14 cellular contexts compared by ENCODE assay signal in genomic region chr16:50263060-50263909, GRCh38. TPM values are rescaled to one million over a fixed set of nuclear protein-coding genes. Genes with fewer than 3 reads are reported as not detected.
DNase-seq lines count a peak whose midpoint lies in the region; ATAC-seq and TF ChIP-seq lines count a peak whose summit lies in the region.
"Had no signal": no experiment of that assay in that cellular context is flagged by ENCODE, and none has a peak within 500 bp of the region (broad histone marks: within the 10 kb centered on the region; RNA-seq: fewer than 3 reads in every experiment).

No MANE protein-coding gene starts in this region.

- no peaks in the 10 kb centered on the region for H3K27me3 Mint-ChIP-seq in stimulated activated naive CD8-positive, alpha-beta T cell treated with anti-CD3 and anti-CD28 coated beads, Interleukin-15, Interleukin-2, amounts not matched to agents 100 ng/mL and 50 ng/mL, for 24 hours
- no peaks in the 10 kb centered on the region for H3K27me3 Mint-ChIP-seq in activated CD4-positive, alpha-beta memory T cell treated with anti-CD3 and anti-CD28 coated beads for 36 hours

- H3K4me1 Mint-ChIP-seq in stimulated activated naive CD8-positive, alpha-beta T cell treated with anti-CD3 and anti-CD28 coated beads, Interleukin-15, Interleukin-2, amounts not matched to agents 100 ng/mL and 50 ng/mL, for 24 hours (ENCODE audit: low read depth), result peaks cover 64% of the 10 kb centered on the region
- H3K4me1 Mint-ChIP-seq in activated CD4-positive, alpha-beta memory T cell treated with anti-CD3 and anti-CD28 coated beads for 36 hours (ENCODE audit: low read depth), result peaks cover 42% of the 10 kb centered on the region

- no peak overlapping the region for H3K4me3 ChIP-seq in right lobe of liver
- H3K4me3 ChIP-seq: right atrium auricular region, SK-N-MC, uterus had no signal

- no peak for ATAC-seq in stimulated activated naive CD8-positive, alpha-beta T cell treated with anti-CD3 and anti-CD28 coated beads, Interleukin-15, Interleukin-2, amounts not matched to agents 100 U/mL and 50 U/mL, for 24 hours
- ATAC-seq in right lobe of liver (no peak), HG03442 (IDR thresholded peaks at IDR 0.05; ENCODE audit: unreplicated experiment) (no peak)
- ATAC-seq: left colon had no signal

- H3K9me3 ChIP-seq in right lobe of liver, result no peaks in the 10 kb centered on the region
- H3K9me3 ChIP-seq: right atrium auricular region, uterus had no signal

- no peak for DNase-seq in stimulated activated naive CD8-positive, alpha-beta T cell treated with anti-CD3 and anti-CD28 coated beads, Interleukin-15, Interleukin-2, amounts not matched to agents 100 U/mL and 50 U/mL, for 24 hours
- no peak for DNase-seq in activated CD4-positive, alpha-beta memory T cell treated with anti-CD3 and anti-CD28 coated beads for 36 hours
- DNase-seq in right lobe of liver, result peak in 2 of 3 donors; percentile 10 to 21
- DNase-seq in NCI-H2196 (lab: John Stamatoyannopoulos, UW; ENCODE audit: unreplicated experiment), result no peak
- DNase-seq in amygdala (lab: John Stamatoyannopoulos, UW), result no peak
- DNase-seq in NK-92 (lab: John Stamatoyannopoulos, UW; ENCODE audit: unreplicated experiment), result no peak
- DNase-seq: left colon, uterus, WERI-Rb-1 had no signal

- CTCF ChIA-PET in activated CD4-positive, alpha-beta memory T cell treated with anti-CD3 and anti-CD28 coated beads for 36 hours (lab: Charles Lee), result interaction anchor here (0.7 to 4.5 kb wide), 5 partner anchors 12 to 238 kb away, joined by 3 to 41 read pairs (median 3); partner anchors contain the start of gene CNEP1R1

- intact Hi-C loops in activated CD4-positive, alpha-beta memory T cell treated with anti-CD3 and anti-CD28 coated beads for 36 hours (cut with micrococcal nuclease), result loop anchor here (10.0 kb wide), 1 partner anchor 1648 kb away; the partner anchor contains the start of gene N4BP1
- intact Hi-C loops in right lobe of liver (cut with DNase I), result no loop called here

- no peaks in the 10 kb centered on the region for H3K9me3 Mint-ChIP-seq in stimulated activated naive CD8-positive, alpha-beta T cell treated with anti-CD3 and anti-CD28 coated beads, Interleukin-15, Interleukin-2, amounts not matched to agents 100 ng/mL and 50 ng/mL, for 24 hours
- no peaks in the 10 kb centered on the region for H3K9me3 Mint-ChIP-seq in activated CD4-positive, alpha-beta memory T cell treated with anti-CD3 and anti-CD28 coated beads for 36 hours

- WGBS in right lobe of liver (ENCODE audit: insufficient coverage, low coverage, low lambda C conversion rate, missing lambda C conversion rate), result 91% methylated on average over 6 of the region's 16 CpGs

- no peak for TF ChIP-seq POLR2A in right lobe of liver (IDR thresholded peaks at IDR 0.05)

- no peak for TF ChIP-seq CTCF in right lobe of liver (IDR thresholded peaks at IDR 0.05)

- POLR2A ChIA-PET in activated CD4-positive, alpha-beta memory T cell treated with anti-CD3 and anti-CD28 coated beads for 36 hours (lab: Charles Lee), result interaction anchor here (2.1 to 7.6 kb wide), 2 partner anchors 12 to 75 kb away, joined by 9 to 83 read pairs; no protein-coding TSS in a partner anchor

- no peaks in the 10 kb centered on the region for H3K27me3 ChIP-seq in right lobe of liver
- H3K27me3 ChIP-seq: right atrium auricular region, uterus had no signal

- H3K4me1 ChIP-seq in right lobe of liver, result peaks cover 0 to 11% (median 2%) of the 10 kb centered on the region in 4 donors

- H3K27ac Mint-ChIP-seq in stimulated activated naive CD8-positive, alpha-beta T cell treated with anti-CD3 and anti-CD28 coated beads, Interleukin-15, Interleukin-2, amounts not matched to agents 100 ng/mL and 50 ng/mL, for 24 hours, result peak overlapping the region; percentile 64
- peak overlapping the region; percentile 91 for H3K27ac Mint-ChIP-seq in activated CD4-positive, alpha-beta memory T cell treated with anti-CD3 and anti-CD28 coated beads for 36 hours

- no peaks in the 10 kb centered on the region for H3K36me3 ChIP-seq in right lobe of liver
- H3K36me3 ChIP-seq: right atrium auricular region, uterus, WERI-Rb-1 had no signal

- H3K36me3 Mint-ChIP-seq in stimulated activated naive CD8-positive, alpha-beta T cell treated with anti-CD3 and anti-CD28 coated beads, Interleukin-15, Interleukin-2, amounts not matched to agents 100 ng/mL and 50 ng/mL, for 24 hours (ENCODE audit: low read depth), result peaks cover 4% of the 10 kb centered on the region
- peaks cover 7% of the 10 kb centered on the region for H3K36me3 Mint-ChIP-seq in activated CD4-positive, alpha-beta memory T cell treated with anti-CD3 and anti-CD28 coated beads for 36 hours

- peak overlapping the region; percentile 7 for H3K4me3 Mint-ChIP-seq in stimulated activated naive CD8-positive, alpha-beta T cell treated with anti-CD3 and anti-CD28 coated beads, Interleukin-15, Interleukin-2, amounts not matched to agents 100 ng/mL and 50 ng/mL, for 24 hours
- no peak overlapping the region for H3K4me3 Mint-ChIP-seq in activated CD4-positive, alpha-beta memory T cell treated with anti-CD3 and anti-CD28 coated beads for 36 hours

- H3K27ac ChIP-seq in right lobe of liver, result no peak overlapping the region
- H3K27ac ChIP-seq: C4-2B, right atrium auricular region, SK-N-MC, uterus had no signal

RNA-seq across cellular contexts. Expression of gene ADCY7, which starts 3.1 kb away (rescaled TPM):
- 100 to 1,000 TPM in 1 of 2 experiments, 10 to 100 TPM in 1; 100.0 to 107 TPM for total RNA-seq in activated CD4-positive, alpha-beta memory T cell treated with anti-CD3 and anti-CD28 coated beads for 36 hours
- 10 to 100 TPM in 1 of 6 experiments, 1 to 10 TPM in 5; 2.5 to 10.2 (median 6.5) TPM for total RNA-seq in right lobe of liver

Comparison
In these comparisons a context has a peak if more than half of its experiments do, and no peak if none do; other contexts are left out.
1. DNase-seq: peak in right lobe of liver (2 of 3); none in stimulated activated naive CD8-positive, alpha-beta T cell treated with anti-CD3 and anti-CD28 coated beads, Interleukin-15, Interleukin-2, amounts not matched to agents 100 U/mL and 50 U/mL, for 24 hours (single experiment), activated CD4-positive, alpha-beta memory T cell treated with anti-CD3 and anti-CD28 coated beads for 36 hours (single experiment), NCI-H2196 (single experiment), amygdala (0 of 56) and NK-92 (single experiment).
2. RNA of gene ADCY7, which starts 3.1 kb away (total RNA-seq): 100.0 to 107 TPM in activated CD4-positive, alpha-beta memory T cell treated with anti-CD3 and anti-CD28 coated beads for 36 hours; 2.5 to 10.2 TPM in right lobe of liver; every median in the first group is over 4 times any median in the second.